16 cellular contexts compared by ENCODE assay signal in genomic region chr12:123886931-123887582, GRCh38.
"Had no signal": no experiment of that assay in that cellular context is flagged by ENCODE, and none has a peak within 500 bp of the region (broad histone marks: within the 10 kb centered on the region; RNA-seq: fewer than 3 reads in every experiment).

No MANE protein-coding gene starts in this region.

- ATAC-seq: activated T-cell treated with anti-CD3 and anti-CD28 coated beads, Interleukin-2, amount 50 U/mL, for 4 hours; gastroesophageal sphincter; stimulated activated naive CD8-positive, alpha-beta T cell treated with anti-CD3 and anti-CD28 coated beads, Interleukin-15, Interleukin-2, amounts not matched to agents 100 U/mL and 50 U/mL, for 24 hours had no signal

- H3K4me1 ChIP-seq: gastroesophageal sphincter, sigmoid colon had no signal

- H3K27ac Mint-ChIP-seq: activated CD4-positive, alpha-beta memory T cell treated with anti-CD3 and anti-CD28 coated beads for 36 hours; activated naive CD8-positive, alpha-beta T cell treated with anti-CD3 and anti-CD28 coated beads for 36 hours; mesothelial cell of epicardium; progenitor cell of endocrine pancreas had no signal

- H3K36me3 ChIP-seq: gastroesophageal sphincter, sigmoid colon, suprapubic skin had no signal

- H3K4me3 Mint-ChIP-seq: activated CD4-positive, alpha-beta memory T cell treated with anti-CD3 and anti-CD28 coated beads for 36 hours; activated naive CD8-positive, alpha-beta T cell treated with anti-CD3 and anti-CD28 coated beads for 36 hours; activated T-cell treated with anti-CD3 and anti-CD28 coated beads, Interleukin-2, amount 50 U/mL, for 4 hours; mesothelial cell of epicardium had no signal

- H3K4me3 ChIP-seq: gastroesophageal sphincter, sigmoid colon, suprapubic skin had no signal

- H3K36me3 Mint-ChIP-seq: activated CD4-positive, alpha-beta memory T cell treated with anti-CD3 and anti-CD28 coated beads for 36 hours; activated naive CD8-positive, alpha-beta T cell treated with anti-CD3 and anti-CD28 coated beads for 36 hours; mesothelial cell of epicardium had no signal

- H3K27ac ChIP-seq: gastroesophageal sphincter, sigmoid colon, suprapubic skin, VCaP had no signal

- H3K4me1 Mint-ChIP-seq: activated naive CD8-positive, alpha-beta T cell treated with anti-CD3 and anti-CD28 coated beads for 36 hours; mesothelial cell of epicardium had no signal

- H3K9me3 Mint-ChIP-seq: activated CD4-positive, alpha-beta memory T cell treated with anti-CD3 and anti-CD28 coated beads for 36 hours; activated naive CD8-positive, alpha-beta T cell treated with anti-CD3 and anti-CD28 coated beads for 36 hours; activated T-cell treated with anti-CD3 and anti-CD28 coated beads, Interleukin-2, amount 50 U/mL, for 4 hours had no signal

- H3K9me3 ChIP-seq: suprapubic skin had no signal

- DNase-seq: activated CD4-positive, alpha-beta memory T cell treated with anti-CD3 and anti-CD28 coated beads for 36 hours; activated gamma-delta T cell; activated naive CD8-positive, alpha-beta T cell treated with anti-CD3 and anti-CD28 coated beads for 36 hours; activated T-cell treated with anti-CD3 and anti-CD28 coated beads, Interleukin-2, amount 50 U/mL, for 4 hours; cerebellar nuclear complex; dermis blood vessel endothelial cell; kidney; sigmoid colon; stimulated activated CD4-positive, alpha-beta T cell treated with anti-CD3 and anti-CD28 coated beads, Interleukin-4, amount 100 ng/mL, for 1 hour; stimulated activated CD8-positive, alpha-beta memory T cell treated with anti-CD3 and anti-CD28 coated beads, Interleukin-4, amount 100 ng/mL, for 48 hours; stimulated activated naive CD8-positive, alpha-beta T cell treated with anti-CD3 and anti-CD28 coated beads, Interleukin-15, Interleukin-2, amounts not matched to agents 100 U/mL and 50 U/mL, for 24 hours had no signal
